Comparison of ENCODE assay signal across 23 cellular contexts in genomic region chr19:28316464-28316863, GRCh38.
DNase-seq lines count a peak whose midpoint lies in the region; TF ChIP-seq lines count a peak whose summit lies in the region.
"Had no signal": no experiment of that assay in that cellular context is flagged by ENCODE, and none has a peak within 500 bp of the region (broad histone marks: within the 10 kb centered on the region; RNA-seq: fewer than 3 reads in every experiment).

No MANE protein-coding gene starts in this region.

- in situ Hi-C loops in mammary epithelial cell (cut with MboI; ENCODE audit: low sequenced_read_pairs in 2 of 2) = no loop called here

- H3K36me3 ChIP-seq in mammary epithelial cell (ENCODE audit: insufficient read depth, low read length) = no peaks in the 10 kb centered on the region
- no peaks in the 10 kb centered on the region for H3K36me3 ChIP-seq in breast epithelium
- H3K36me3 ChIP-seq in effector memory CD4-positive, alpha-beta T cell (ENCODE audit: control insufficient read depth, insufficient read depth, low read length) = no peaks in the 10 kb centered on the region
- H3K36me3 ChIP-seq: BLaER1 had no signal

- no peak overlapping the region for H3K9ac ChIP-seq in mammary epithelial cell (ENCODE audit: insufficient read depth, low read length)
- H3K9ac ChIP-seq: BLaER1, KMS-11 had no signal

- H3K4me2 ChIP-seq in mammary epithelial cell (ENCODE audit: insufficient read depth, low read depth, low read length) = no peak overlapping the region
- H3K4me2 ChIP-seq: BLaER1, KMS-11 had no signal

- H3K9me3 ChIP-seq in mammary epithelial cell (replicated peaks; ENCODE audit: insufficient read depth, low read length) (no peaks in the 10 kb centered on the region), breast epithelium (no peaks in the 10 kb centered on the region)
- no peaks in the 10 kb centered on the region for H3K9me3 ChIP-seq in effector memory CD4-positive, alpha-beta T cell (ENCODE audit: control insufficient read depth, low read length)
- H3K9me3 ChIP-seq: BLaER1 had no signal

- H3K27ac ChIP-seq in mammary epithelial cell (ENCODE audit: insufficient read depth, low read depth, low read length) (no peak overlapping the region), breast epithelium (no peak overlapping the region)
- H3K27ac ChIP-seq in effector memory CD4-positive, alpha-beta T cell (ENCODE audit: insufficient read depth, low read length, poor library complexity, severe bottlenecking) = no peak overlapping the region
- H3K27ac ChIP-seq: BLaER1, KMS-11, RWPE1 had no signal

- DNase-seq in mammary epithelial cell = no peak
- no peak for DNase-seq in breast epithelium (ENCODE audit: low spot score in 2 of 2)
- peak; percentile 66 for DNase-seq in NCI-H345 (lab: John Stamatoyannopoulos, UW)
- DNase-seq in islet precursor cell = peak; percentile 40
- DNase-seq in AG08395 (ENCODE audit: low spot score) = no peak
- DNase-seq in NCI-H128 (lab: John Stamatoyannopoulos, UW; ENCODE audit: unreplicated experiment) = no peak
- DNase-seq in effector memory CD4-positive, alpha-beta T cell = no peak
- DNase-seq: CD4-positive, CD25-positive, alpha-beta regulatory T cell; DMS53; GOT3; HCEC 1CT; IMR-90; MM.1S; NCI-H1436 treated with DMSO at 0.1 percent for 48 hours; NCI-H187 treated with DMSO at 0.1 percent for 48 hours; NCI-H2107; NCI-H446; NCI-H524 treated with DMSO at 0.1 percent for 48 hours; SHP77; T-helper 1 cell had no signal

- CTCF ChIA-PET in mammary epithelial cell (lab: Charles Lee; ENCODE audit: low non-redundant PET) = no interaction called here

- H3K27me3 ChIP-seq in mammary epithelial cell (ENCODE audit: insufficient read depth, low read length) (no peaks in the 10 kb centered on the region), breast epithelium (no peaks in the 10 kb centered on the region)
- no peaks in the 10 kb centered on the region for H3K27me3 ChIP-seq in effector memory CD4-positive, alpha-beta T cell (replicated peaks; ENCODE audit: control insufficient read depth, insufficient read depth, low read length, poor library complexity, severe bottlenecking)
- H3K27me3 ChIP-seq: BLaER1 had no signal

- H3K4me1 ChIP-seq in mammary epithelial cell (ENCODE audit: insufficient read depth, low read length) (peaks cover 14% of the 10 kb centered on the region), breast epithelium (peaks cover 0 to 5% of the 10 kb centered on the region in 2 donors)
- no peaks in the 10 kb centered on the region for H3K4me1 ChIP-seq in effector memory CD4-positive, alpha-beta T cell (ENCODE audit: control insufficient read depth, insufficient read depth, low read length, poor library complexity, severe bottlenecking)

- no TSS peak for BruUV-seq in mammary epithelial cell (replicated peaks; lab: Mats Ljungman, UMichigan)

- dilution Hi-C loops in mammary epithelial cell (cut with HindIII; ENCODE audit: low sequenced_read_pairs) = no loop called here

- no peaks in the 10 kb centered on the region for H4K20me1 ChIP-seq in mammary epithelial cell (ENCODE audit: insufficient read depth, low read length)
- H4K20me1 ChIP-seq: BLaER1 had no signal

- intact Hi-C loops in mammary epithelial cell (cut with micrococcal nuclease) = no loop called here
- intact Hi-C loops in breast epithelium (cut with DNase I; ENCODE audit: low total_unique reads) = no loop called here

- H3K4me3 ChIP-seq in mammary epithelial cell (replicated peaks in 1 of 3; ENCODE audit: insufficient read depth in 1 of 3, low read depth in 2 of 3, low read length in 3 of 3) (no peak overlapping the region), breast epithelium (no peak overlapping the region)
- H3K4me3 ChIP-seq in effector memory CD4-positive, alpha-beta T cell (ENCODE audit: insufficient read depth, low read depth, low read length, poor library complexity, severe bottlenecking) = no peak overlapping the region
- H3K4me3 ChIP-seq: BLaER1 had no signal

- no peak for TF ChIP-seq POLR2A in breast epithelium (IDR thresholded peaks at IDR 0.05)

- H3K79me2 ChIP-seq in mammary epithelial cell (ENCODE audit: insufficient read depth, low read length) = no peaks in the 10 kb centered on the region

- H2AFZ ChIP-seq in mammary epithelial cell (ENCODE audit: low read depth, low read length) = peak overlapping the region; percentile 32

- TF ChIP-seq CTCF in mammary epithelial cell (conservative IDR thresholded peaks at IDR 0.05 in 1 of 2, IDR thresholded peaks at IDR 0.05 in 1 of 2; ENCODE audit: extremely low read depth in 1 of 2, insufficient read depth in 1 of 2, low read depth in 1 of 2, low read length in 2 of 2) (no peak), breast epithelium (IDR thresholded peaks at IDR 0.05) (no peak)

- WGBS in mammary epithelial cell (ENCODE audit: low coverage, missing lambda C conversion rate) = 18% methylated on average over 7 of the region's 7 CpGs

Comparison
In these comparisons a context has a peak if more than half of its experiments do, and no peak if none do; other contexts are left out.
1. DNase-seq: peak in NCI-H345 (single experiment) and islet precursor cell (single experiment); none in mammary epithelial cell (single experiment), breast epithelium (0 of 2), AG08395 (single experiment), NCI-H128 (single experiment) and effector memory CD4-positive, alpha-beta T cell (0 of 3).